1 cellular context compared by ENCODE assay signal in genomic region chr16:87053016-87053982, GRCh38.
TF ChIP-seq lines count a peak whose summit lies in the region.

No MANE protein-coding gene starts in this region.

TF ChIP-seq in HCT116, 20 proteins besides CTCF, POLR2A, EP300 and RAD21 (continued from another document):
- TF ChIP-seq ZBTB33 (IDR thresholded peaks at IDR 0.05; ENCODE audit: extremely low read depth, insufficient replicate concordance, low read length): no peak
- no peak for TF ChIP-seq SP1 (IDR thresholded peaks at IDR 0.05; ENCODE audit: low read depth)
- TF ChIP-seq ELF1 (IDR thresholded peaks at IDR 0.05; ENCODE audit: borderline replicate concordance, low read depth): no peak
- TF ChIP-seq FOSL1 (IDR thresholded peaks at IDR 0.05; ENCODE audit: low read depth): no peak
- no peak for TF ChIP-seq EGR1 (IDR thresholded peaks at IDR 0.05; ENCODE audit: low read depth)
- TF ChIP-seq, protein P1, sequence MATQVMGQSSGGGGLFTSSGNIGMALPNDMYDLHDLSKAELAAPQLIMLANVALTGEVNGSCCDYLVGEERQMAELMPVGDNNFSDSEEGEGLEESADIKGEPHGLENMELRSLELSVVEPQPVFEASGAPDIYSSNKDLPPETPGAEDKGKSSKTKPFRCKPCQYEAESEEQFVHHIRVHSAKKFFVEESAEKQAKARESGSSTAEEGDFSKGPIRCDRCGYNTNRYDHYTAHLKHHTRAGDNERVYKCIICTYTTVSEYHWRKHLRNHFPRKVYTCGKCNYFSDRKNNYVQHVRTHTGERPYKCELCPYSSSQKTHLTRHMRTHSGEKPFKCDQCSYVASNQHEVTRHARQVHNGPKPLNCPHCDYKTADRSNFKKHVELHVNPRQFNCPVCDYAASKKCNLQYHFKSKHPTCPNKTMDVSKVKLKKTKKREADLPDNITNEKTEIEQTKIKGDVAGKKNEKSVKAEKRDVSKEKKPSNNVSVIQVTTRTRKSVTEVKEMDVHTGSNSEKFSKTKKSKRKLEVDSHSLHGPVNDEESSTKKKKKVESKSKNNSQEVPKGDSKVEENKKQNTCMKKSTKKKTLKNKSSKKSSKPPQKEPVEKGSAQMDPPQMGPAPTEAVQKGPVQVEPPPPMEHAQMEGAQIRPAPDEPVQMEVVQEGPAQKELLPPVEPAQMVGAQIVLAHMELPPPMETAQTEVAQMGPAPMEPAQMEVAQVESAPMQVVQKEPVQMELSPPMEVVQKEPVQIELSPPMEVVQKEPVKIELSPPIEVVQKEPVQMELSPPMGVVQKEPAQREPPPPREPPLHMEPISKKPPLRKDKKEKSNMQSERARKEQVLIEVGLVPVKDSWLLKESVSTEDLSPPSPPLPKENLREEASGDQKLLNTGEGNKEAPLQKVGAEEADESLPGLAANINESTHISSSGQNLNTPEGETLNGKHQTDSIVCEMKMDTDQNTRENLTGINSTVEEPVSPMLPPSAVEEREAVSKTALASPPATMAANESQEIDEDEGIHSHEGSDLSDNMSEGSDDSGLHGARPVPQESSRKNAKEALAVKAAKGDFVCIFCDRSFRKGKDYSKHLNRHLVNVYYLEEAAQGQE (IDR thresholded peaks at IDR 0.05; ENCODE audit: low read depth): no peak
- TF ChIP-seq CBX3 (IDR thresholded peaks at IDR 0.05; ENCODE audit: low read depth): no peak
- no peak for TF ChIP-seq EZH2phosphoT487 (IDR thresholded peaks at IDR 0.05; ENCODE audit: borderline replicate concordance)
- no peak for TF ChIP-seq CEBPB (IDR thresholded peaks at IDR 0.05; ENCODE audit: low read depth)
